Comparison of ENCODE assay signal across 20 cellular contexts in genomic region chr13:20728579-20729300, GRCh38.
"Had no signal": no experiment of that assay in that cellular context is flagged by ENCODE, and none has a peak within 500 bp of the region (broad histone marks: within the 10 kb centered on the region; RNA-seq: fewer than 3 reads in every experiment).

No MANE protein-coding gene starts in this region.

- H3K27ac ChIP-seq: brain microvascular endothelial cell, left ventricle myocardium inferior, right lobe of liver, uterus had no signal

- H3K4me1 ChIP-seq: left ventricle myocardium inferior, uterus had no signal

- ATAC-seq: activated CD8-positive, alpha-beta T cell treated with anti-CD3 and anti-CD28 coated beads for 36 hours; natural killer cell treated with Interleukin-12 subunit alpha and Interleukin-12 subunit beta and Interleukin-15 and Interleukin-18, amount 100 ng/mL, for 72 hours; right lobe of liver; stimulated activated naive B cell treated with anti-CD40 and anti-IgM and Interleukin-4, amounts not matched to agents 10 μg/mL and 1 μg/mL and 100 μg/mL, for 72 hours had no signal

- H3K36me3 ChIP-seq: brain microvascular endothelial cell, right lobe of liver, uterus had no signal

- H3K4me3 ChIP-seq: coronary artery, left ventricle myocardium inferior, right lobe of liver, tibial nerve, uterus had no signal

- H3K9me3 ChIP-seq: left ventricle myocardium inferior, right lobe of liver, tibial nerve, uterus had no signal

- DNase-seq: activated CD4-positive, alpha-beta T cell treated with anti-CD3 and anti-CD28 coated beads for 4 hours; activated CD8-positive, alpha-beta memory T cell treated with anti-CD3 and anti-CD28 coated beads, Interleukin-2, amount 50 U/mL, for 4 hours; activated CD8-positive, alpha-beta T cell treated with anti-CD3 and anti-CD28 coated beads for 36 hours; activated gamma-delta T cell treated with Interleukin-2 at 50 U/mL for 16 hours; activated naive CD8-positive, alpha-beta T cell treated with anti-CD3 and anti-CD28 coated beads for 36 hours; activated T-cell treated with anti-CD3 and anti-CD28 coated beads, Interleukin-2, amount 50 U/mL, for 48 hours; amygdala; brain microvascular endothelial cell; effector CD8-positive, alpha-beta T cell; islet precursor cell; left ventricle myocardium inferior; mesenchymal stem cell; right lobe of liver; stimulated activated CD4-positive, alpha-beta T cell treated with anti-CD3 and anti-CD28 coated beads, Interleukin-4, amount 100 ng/mL, for 1 hour; stimulated activated naive B cell treated with anti-CD40 and anti-IgM and Interleukin-4, amounts not matched to agents 10 μg/mL and 1 μg/mL and 100 μg/mL, for 72 hours; T-helper 1 cell; uterus had no signal
